Comparison of ENCODE assay signal across 8 cellular contexts in genomic region chr1:48471603-48472576, GRCh38. TPM values are rescaled to one million over a fixed set of nuclear protein-coding genes. Genes with fewer than 3 reads are reported as not detected.
DNase-seq lines count a peak whose midpoint lies in the region; ATAC-seq and TF ChIP-seq lines count a peak whose summit lies in the region.

TSS of gene SPATA6 (minus strand) at chr1:48472204. CDS start at chr1:48472008, 196 bp downstream.

- no peaks in the 10 kb centered on the region for H3K36me3 Mint-ChIP-seq in activated CD8-positive, alpha-beta memory T cell treated with anti-CD3 and anti-CD28 coated beads, Interleukin-2, amount 10 ng/mL, durations not matched to agents 7 days and 5 days
- H3K36me3 Mint-ChIP-seq in effector memory CD8-positive, alpha-beta T cell (ENCODE audit: insufficient read depth): peaks cover 7% of the 10 kb centered on the region

- no peaks in the 10 kb centered on the region for H3K36me3 ChIP-seq in BE2C

- ATAC-seq in GM19372 (IDR thresholded peaks at IDR 0.05; ENCODE audit: low read depth, unreplicated experiment) (peak; percentile 99), HG03460 (IDR thresholded peaks at IDR 0.05; ENCODE audit: unreplicated experiment) (peak; percentile 98)
- peak; percentile 94 for ATAC-seq in activated CD8-positive, alpha-beta memory T cell treated with anti-CD3 and anti-CD28 coated beads, Interleukin-2, amount 10 ng/mL, durations not matched to agents 7 days and 5 days
- ATAC-seq in effector memory CD8-positive, alpha-beta T cell (replicated peaks): peak; percentile 92

- H3K4me3 Mint-ChIP-seq in activated CD8-positive, alpha-beta memory T cell treated with anti-CD3 and anti-CD28 coated beads, Interleukin-2, amount 10 ng/mL, durations not matched to agents 7 days and 5 days: peak within 1 kb of the TSS; percentile 72
- H3K4me3 Mint-ChIP-seq in effector memory CD8-positive, alpha-beta T cell: peak within 1 kb of the TSS; percentile 80 to 89

- no peak for TF ChIP-seq CTCF in BE2C (IDR thresholded peaks at IDR 0.05; ENCODE audit: low read depth, low read length)

- CTCF ChIA-PET in activated CD8-positive, alpha-beta memory T cell treated with anti-CD3 and anti-CD28 coated beads, Interleukin-2, amount 10 ng/mL, durations not matched to agents 7 days and 5 days (lab: Charles Lee): interaction anchor here (1.0 to 2.1 kb wide), 2 partner anchors 10 to 26 kb away, joined by 3 to 5 read pairs; no protein-coding TSS in a partner anchor

- H3K4me1 Mint-ChIP-seq in activated CD8-positive, alpha-beta memory T cell treated with anti-CD3 and anti-CD28 coated beads, Interleukin-2, amount 10 ng/mL, durations not matched to agents 7 days and 5 days: peaks cover 15% of the 10 kb centered on the region
- peaks cover 13 to 17% of the 10 kb centered on the region in 2 donors for H3K4me1 Mint-ChIP-seq in effector memory CD8-positive, alpha-beta T cell (ENCODE audit: low read depth in 2 of 2)

- no peaks in the 10 kb centered on the region for H3K9me3 ChIP-seq in BE2C

- H3K9me3 Mint-ChIP-seq in activated CD8-positive, alpha-beta memory T cell treated with anti-CD3 and anti-CD28 coated beads, Interleukin-2, amount 10 ng/mL, durations not matched to agents 7 days and 5 days (ENCODE audit: low read depth): no peaks in the 10 kb centered on the region
- peaks cover 1 to 8% of the 10 kb centered on the region in 2 donors for H3K9me3 Mint-ChIP-seq in effector memory CD8-positive, alpha-beta T cell

- no peak within 1 kb of the TSS for H3K27ac Mint-ChIP-seq in activated CD8-positive, alpha-beta memory T cell treated with anti-CD3 and anti-CD28 coated beads, Interleukin-2, amount 10 ng/mL, durations not matched to agents 7 days and 5 days
- H3K27ac Mint-ChIP-seq in effector memory CD8-positive, alpha-beta T cell: peak within 1 kb of the TSS; percentile 82 to 88

- H3K4me1 ChIP-seq in BE2C: no peaks in the 10 kb centered on the region

- peak within 1 kb of the TSS; percentile 71 for H3K4me3 ChIP-seq in BE2C (ENCODE audit: low read depth, low read length)

- no peaks in the 10 kb centered on the region for H3K27me3 ChIP-seq in BE2C

- peaks cover 23% of the 10 kb centered on the region for H3K27me3 Mint-ChIP-seq in activated CD8-positive, alpha-beta memory T cell treated with anti-CD3 and anti-CD28 coated beads, Interleukin-2, amount 10 ng/mL, durations not matched to agents 7 days and 5 days
- H3K27me3 Mint-ChIP-seq in effector memory CD8-positive, alpha-beta T cell: peaks cover 15 to 44% of the 10 kb centered on the region in 2 donors

- DNase-seq in BE2C: peak; percentile 96
- peak; percentile 79 to 97 for DNase-seq in NCI-H526 (lab: John Stamatoyannopoulos, UW)
- peak; percentile 94 for DNase-seq in activated CD8-positive, alpha-beta memory T cell treated with anti-CD3 and anti-CD28 coated beads, Interleukin-2, amount 10 ng/mL, durations not matched to agents 7 days and 5 days
- DNase-seq in effector memory CD8-positive, alpha-beta T cell: peak; percentile 66 to 76 (median 71)
- DNase-seq in medulla oblongata (ENCODE audit: extremely low spot score): peak; percentile 98
- DNase-seq in stimulated activated CD4-positive, alpha-beta T cell treated with anti-CD3 and anti-CD28 coated beads, TNF-alpha, amount 100 ng/mL, for 1 hour (ENCODE audit: low read depth in 3 of 3, low spot score in 1 of 3): peak; percentile 84 to 98 (median 91)

RNA-seq across cellular contexts. Expression of gene SPATA6, which starts in this region (rescaled TPM):
- polyA plus RNA-seq in BE2C (2012; ENCODE audit: insufficient read depth, insufficient read length, low read depth): 1.6 TPM
- 1 to 10 TPM in 1 of 2 experiments, under 1 TPM in 1; 0.70 to 1.1 TPM for total RNA-seq in activated CD8-positive, alpha-beta memory T cell treated with anti-CD3 and anti-CD28 coated beads, Interleukin-2, amount 10 ng/mL, durations not matched to agents 7 days and 5 days

Comparison
In these comparisons a context has a peak if more than half of its experiments do, and no peak if none do; other contexts are left out.
1. Peak in every context shown above with its lines: DNase-seq, ATAC-seq and H3K4me3 ChIP-seq.